ENCODE assay signal across 17 cellular contexts in genomic region chr9:76444530-76444929, GRCh38. TPM values are rescaled to one million over a fixed set of nuclear protein-coding genes. Genes with fewer than 3 reads are reported as not detected.
DNase-seq lines count a peak whose midpoint lies in the region; ATAC-seq and TF ChIP-seq lines count a peak whose summit lies in the region.
"Had no signal": no experiment of that assay in that cellular context is flagged by ENCODE, and none has a peak within 500 bp of the region (broad histone marks: within the 10 kb centered on the region; RNA-seq: fewer than 3 reads in every experiment).

No MANE protein-coding gene starts in this region.

- TF ChIP-seq CTCF in chondrocyte (IDR thresholded peaks at IDR 0.05): no peak

- ATAC-seq in T-helper 17 cell: no peak
- no peak for ATAC-seq in stimulated activated effector memory CD8-positive, alpha-beta T cell treated with anti-CD3 and anti-CD28 coated beads, Interleukin-12 subunit alpha, Interleukin-12 subunit beta, amount 100 ng/mL, for 72 hours
- ATAC-seq: HCT116, K562 had no signal

- peaks cover 4% of the 10 kb centered on the region for H3K4me1 Mint-ChIP-seq in activated naive CD4-positive, alpha-beta T cell treated with anti-CD3 and anti-CD28 coated beads, Interleukin-2, amount 50 U/mL, for 24 hours
- H3K4me1 Mint-ChIP-seq in T-helper 17 cell: peaks cover 23% of the 10 kb centered on the region
- peaks cover 53% of the 10 kb centered on the region for H3K4me1 Mint-ChIP-seq in activated T-helper 2 cell treated with anti-CD3 and anti-CD28 coated beads, Interferon-gamma antibody, Interleukin-2, Interleukin-4, amounts not matched to agents 10 μg/mL and 5 μg/mL and 100 μg/mL, durations not matched to agents 14 hours and 24 hours and 36 hours (ENCODE audit: low read depth)
- H3K4me1 Mint-ChIP-seq in stimulated activated effector memory CD8-positive, alpha-beta T cell treated with anti-CD3 and anti-CD28 coated beads, Interleukin-12 subunit alpha, Interleukin-12 subunit beta, amount 100 ng/mL, for 72 hours: peaks cover 38% of the 10 kb centered on the region
- peaks cover 13% of the 10 kb centered on the region for H3K4me1 Mint-ChIP-seq in chondrocyte (ENCODE audit: low read depth)

- H3K9me3 ChIP-seq in T-helper 17 cell (ENCODE audit: control insufficient read depth, low read length, poor library complexity, severe bottlenecking): no peaks in the 10 kb centered on the region
- H3K9me3 ChIP-seq: BE2C had no signal

- H3K9me3 Mint-ChIP-seq in activated naive CD4-positive, alpha-beta T cell treated with anti-CD3 and anti-CD28 coated beads, Interleukin-2, amount 50 U/mL, for 24 hours: no peaks in the 10 kb centered on the region
- H3K9me3 Mint-ChIP-seq in activated T-helper 2 cell treated with anti-CD3 and anti-CD28 coated beads, Interferon-gamma antibody, Interleukin-2, Interleukin-4, amounts not matched to agents 10 μg/mL and 5 μg/mL and 100 μg/mL, durations not matched to agents 14 hours and 24 hours and 36 hours: no peaks in the 10 kb centered on the region
- H3K9me3 Mint-ChIP-seq in stimulated activated effector memory CD8-positive, alpha-beta T cell treated with anti-CD3 and anti-CD28 coated beads, Interleukin-12 subunit alpha, Interleukin-12 subunit beta, amount 100 ng/mL, for 72 hours: peaks cover 2% of the 10 kb centered on the region
- H3K9me3 Mint-ChIP-seq in chondrocyte (ENCODE audit: low read depth): no peaks in the 10 kb centered on the region

- no peak for DNase-seq in activated naive CD4-positive, alpha-beta T cell treated with anti-CD3 and anti-CD28 coated beads, Interleukin-2, amount 50 U/mL, for 16 hours
- DNase-seq in T-helper 17 cell: no peak
- no peak for DNase-seq in activated T-helper 2 cell treated with anti-CD3 and anti-CD28 coated beads, Interferon-gamma antibody, Interleukin-2, Interleukin-4, amounts not matched to agents 10 μg/mL and 5 μg/mL and 100 μg/mL, durations not matched to agents 14 hours and 24 hours and 36 hours (ENCODE audit: low spot score)
- DNase-seq in stimulated activated effector memory CD8-positive, alpha-beta T cell treated with anti-CD3 and anti-CD28 coated beads, Interleukin-12 subunit alpha, Interleukin-12 subunit beta, amount 100 ng/mL, for 72 hours (ENCODE audit: low spot score in 2 of 2): no peak
- DNase-seq in chondrocyte (ENCODE audit: low spot score): no peak
- DNase-seq in posterior cingulate gyrus: no peak
- DNase-seq: BE2C; CD8-positive, alpha-beta memory T cell; GF-D8; GM23248; NCI-H1092; NCI-H345; NCI-H69; PC-9 had no signal

- peak overlapping the region; percentile 15 for H3K27ac Mint-ChIP-seq in activated naive CD4-positive, alpha-beta T cell treated with anti-CD3 and anti-CD28 coated beads, Interleukin-2, amount 50 U/mL, for 24 hours
- H3K27ac Mint-ChIP-seq in T-helper 17 cell (peak overlapping the region; percentile 57), chondrocyte (ENCODE audit: unreplicated experiment) (no peak overlapping the region)
- H3K27ac Mint-ChIP-seq in activated T-helper 2 cell treated with anti-CD3 and anti-CD28 coated beads, Interferon-gamma antibody, Interleukin-2, Interleukin-4, amounts not matched to agents 10 μg/mL and 5 μg/mL and 100 μg/mL, durations not matched to agents 14 hours and 24 hours and 36 hours: peak overlapping the region; percentile 43
- H3K27ac Mint-ChIP-seq in stimulated activated effector memory CD8-positive, alpha-beta T cell treated with anti-CD3 and anti-CD28 coated beads, Interleukin-12 subunit alpha, Interleukin-12 subunit beta, amount 100 ng/mL, for 72 hours: no peak overlapping the region

- intact Hi-C loops in activated T-helper 2 cell treated with anti-CD3 and anti-CD28 coated beads, Interferon-gamma antibody, Interleukin-2, Interleukin-4, amounts not matched to agents 10 μg/mL and 5 μg/mL and 100 μg/mL, durations not matched to agents 14 hours and 24 hours and 36 hours (cut with micrococcal nuclease): no loop called here
- intact Hi-C loops in posterior cingulate gyrus (cut with DNase I): no loop called here

- no peaks in the 10 kb centered on the region for H3K36me3 Mint-ChIP-seq in activated naive CD4-positive, alpha-beta T cell treated with anti-CD3 and anti-CD28 coated beads, Interleukin-2, amount 50 U/mL, for 24 hours
- peaks cover 6% of the 10 kb centered on the region for H3K36me3 Mint-ChIP-seq in T-helper 17 cell (ENCODE audit: low read depth)
- H3K36me3 Mint-ChIP-seq in activated T-helper 2 cell treated with anti-CD3 and anti-CD28 coated beads, Interferon-gamma antibody, Interleukin-2, Interleukin-4, amounts not matched to agents 10 μg/mL and 5 μg/mL and 100 μg/mL, durations not matched to agents 14 hours and 24 hours and 36 hours (ENCODE audit: low read depth): peaks cover 25% of the 10 kb centered on the region
- peaks cover 6% of the 10 kb centered on the region for H3K36me3 Mint-ChIP-seq in stimulated activated effector memory CD8-positive, alpha-beta T cell treated with anti-CD3 and anti-CD28 coated beads, Interleukin-12 subunit alpha, Interleukin-12 subunit beta, amount 100 ng/mL, for 72 hours
- peaks cover 2% of the 10 kb centered on the region for H3K36me3 Mint-ChIP-seq in chondrocyte (ENCODE audit: low read depth)

- H3K27me3 Mint-ChIP-seq in activated naive CD4-positive, alpha-beta T cell treated with anti-CD3 and anti-CD28 coated beads, Interleukin-2, amount 50 U/mL, for 24 hours: peaks cover 2% of the 10 kb centered on the region
- peaks cover 8% of the 10 kb centered on the region for H3K27me3 Mint-ChIP-seq in T-helper 17 cell
- no peaks in the 10 kb centered on the region for H3K27me3 Mint-ChIP-seq in activated T-helper 2 cell treated with anti-CD3 and anti-CD28 coated beads, Interferon-gamma antibody, Interleukin-2, Interleukin-4, amounts not matched to agents 10 μg/mL and 5 μg/mL and 100 μg/mL, durations not matched to agents 14 hours and 24 hours and 36 hours (ENCODE audit: low read depth)
- H3K27me3 Mint-ChIP-seq in chondrocyte (ENCODE audit: low read depth): no peaks in the 10 kb centered on the region
- H3K27me3 Mint-ChIP-seq: CD8-positive, alpha-beta memory T cell had no signal

- H3K4me3 Mint-ChIP-seq in activated naive CD4-positive, alpha-beta T cell treated with anti-CD3 and anti-CD28 coated beads, Interleukin-2, amount 50 U/mL, for 24 hours: no peak overlapping the region
- H3K4me3 Mint-ChIP-seq in T-helper 17 cell (no peak overlapping the region), chondrocyte (ENCODE audit: unreplicated experiment) (no peak overlapping the region)
- peak overlapping the region; percentile 88 for H3K4me3 Mint-ChIP-seq in activated T-helper 2 cell treated with anti-CD3 and anti-CD28 coated beads, Interferon-gamma antibody, Interleukin-2, Interleukin-4, amounts not matched to agents 10 μg/mL and 5 μg/mL and 100 μg/mL, durations not matched to agents 14 hours and 24 hours and 36 hours (ENCODE audit: low read depth)
- peak overlapping the region; percentile 64 for H3K4me3 Mint-ChIP-seq in stimulated activated effector memory CD8-positive, alpha-beta T cell treated with anti-CD3 and anti-CD28 coated beads, Interleukin-12 subunit alpha, Interleukin-12 subunit beta, amount 100 ng/mL, for 72 hours

RNA-seq across cellular contexts. Expression of gene GCNT1, which starts 14.5 kb away (rescaled TPM):
- 1 to 10 TPM; 6.4 to 9.0 TPM for total RNA-seq in T-helper 17 cell
- total RNA-seq in activated T-helper 2 cell treated with anti-CD3 and anti-CD28 coated beads, Interferon-gamma antibody, Interleukin-2, Interleukin-4, amounts not matched to agents 10 μg/mL and 5 μg/mL and 100 μg/mL, durations not matched to agents 14 hours and 24 hours and 36 hours: 12.1 and 15.0 TPM in 2 replicates
- 10.3 to 40.2 TPM (median 11.0 TPM) in 3 replicates for total RNA-seq in chondrocyte

RNA-seq across cellular contexts. Expression of gene RFK, which starts 50.3 kb away (rescaled TPM):
- 1 to 10 TPM; 8.9 to 9.8 TPM for total RNA-seq in T-helper 17 cell
- 14.9 and 17.1 TPM in 2 replicates for total RNA-seq in activated T-helper 2 cell treated with anti-CD3 and anti-CD28 coated beads, Interferon-gamma antibody, Interleukin-2, Interleukin-4, amounts not matched to agents 10 μg/mL and 5 μg/mL and 100 μg/mL, durations not matched to agents 14 hours and 24 hours and 36 hours
- total RNA-seq in chondrocyte: 14.3 to 18.1 TPM (median 15.6 TPM) in 3 replicates

Comparison
In these comparisons a context has a peak if more than half of its experiments do, and no peak if none do; other contexts are left out.
1. H3K27ac Mint-ChIP-seq: peak in activated naive CD4-positive, alpha-beta T cell treated with anti-CD3 and anti-CD28 coated beads, Interleukin-2, amount 50 U/mL, for 24 hours (single experiment), T-helper 17 cell (single experiment) and activated T-helper 2 cell treated with anti-CD3 and anti-CD28 coated beads, Interferon-gamma antibody, Interleukin-2, Interleukin-4, amounts not matched to agents 10 μg/mL and 5 μg/mL and 100 μg/mL, durations not matched to agents 14 hours and 24 hours and 36 hours (single experiment); none in stimulated activated effector memory CD8-positive, alpha-beta T cell treated with anti-CD3 and anti-CD28 coated beads, Interleukin-12 subunit alpha, Interleukin-12 subunit beta, amount 100 ng/mL, for 72 hours (single experiment) and chondrocyte (single experiment).
2. H3K4me3 Mint-ChIP-seq: peak in activated T-helper 2 cell treated with anti-CD3 and anti-CD28 coated beads, Interferon-gamma antibody, Interleukin-2, Interleukin-4, amounts not matched to agents 10 μg/mL and 5 μg/mL and 100 μg/mL, durations not matched to agents 14 hours and 24 hours and 36 hours (single experiment) and stimulated activated effector memory CD8-positive, alpha-beta T cell treated with anti-CD3 and anti-CD28 coated beads, Interleukin-12 subunit alpha, Interleukin-12 subunit beta, amount 100 ng/mL, for 72 hours (single experiment); none in activated naive CD4-positive, alpha-beta T cell treated with anti-CD3 and anti-CD28 coated beads, Interleukin-2, amount 50 U/mL, for 24 hours (single experiment), T-helper 17 cell (single experiment) and chondrocyte (single experiment).